ENCODE assay signal across 11 cellular contexts in the genomic region with DNA sequence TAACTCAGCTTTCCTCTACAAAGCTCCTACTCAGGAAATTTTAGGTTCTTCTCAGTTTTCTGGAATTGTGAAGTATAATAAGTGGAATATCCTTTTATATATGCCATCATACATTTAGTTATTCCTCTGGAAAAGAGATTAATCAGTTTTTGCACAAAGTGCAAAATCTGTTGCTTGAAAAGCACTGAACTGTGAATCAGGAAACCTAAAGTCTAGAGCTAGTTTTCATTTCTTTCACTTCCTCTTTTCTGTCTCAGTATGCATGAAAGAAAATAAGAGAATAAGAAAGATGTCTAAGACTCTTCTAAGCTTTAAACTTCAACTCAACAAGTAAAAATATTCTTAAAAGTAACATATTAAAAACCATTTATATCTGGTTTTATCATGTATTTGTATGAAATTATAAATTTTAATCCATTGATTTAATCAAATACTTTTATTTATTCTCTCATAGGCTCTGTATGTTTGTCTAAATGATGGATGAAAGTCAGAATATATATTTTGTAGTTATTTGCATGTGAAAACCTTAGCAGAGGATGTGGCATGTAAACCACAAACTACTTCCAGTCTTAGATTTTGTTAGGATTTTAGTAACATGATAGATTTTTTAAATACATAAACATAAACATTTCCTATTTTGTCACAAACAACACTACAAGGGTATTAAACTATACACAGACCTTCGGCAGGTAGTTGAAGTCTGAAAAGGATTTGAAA.
DNase-seq lines count a peak whose midpoint lies in the region; ATAC-seq, FAIRE-seq and TF ChIP-seq lines count a peak whose summit lies in the region.
"Had no signal": no experiment of that assay in that cellular context is flagged by ENCODE, and none has a peak within 500 bp of the region (broad histone marks: within the 10 kb centered on the region; RNA-seq: fewer than 3 reads in every experiment).

No MANE protein-coding gene starts in this region.

- H3K36me3 ChIP-seq in KMS-11 (ENCODE audit: insufficient read depth) (no peaks in the 10 kb centered on the region), BE2C (no peaks in the 10 kb centered on the region)

- H3K9me3 ChIP-seq in BE2C: no peaks in the 10 kb centered on the region

- FAIRE-seq in A204.1 (lab: Jason Lieb, UNC): peak; percentile 35
- FAIRE-seq: K562 had no signal

- ATAC-seq in GM19328 (IDR thresholded peaks at IDR 0.05; ENCODE audit: unreplicated experiment): peak; percentile 89
- peak; percentile 92 for ATAC-seq in HG02870 (IDR thresholded peaks at IDR 0.05; ENCODE audit: unreplicated experiment)
- ATAC-seq: K562 had no signal

- H3K4me3 ChIP-seq in KMS-11 (IDR thresholded peaks at IDR 0.05; ENCODE audit: insufficient read depth, low read depth, low read length) (no peak overlapping the region), BE2C (ENCODE audit: low read depth, low read length) (no peak overlapping the region)
- H3K4me3 ChIP-seq: K562, lung had no signal

- no peaks in the 10 kb centered on the region for H4K20me1 ChIP-seq in KMS-11 (ENCODE audit: insufficient read depth)

- no peak overlapping the region for H3K9ac ChIP-seq in KMS-11

- H3K4me1 ChIP-seq in KMS-11 (ENCODE audit: low read depth, poor library complexity, severe bottlenecking) (peaks cover 43% of the 10 kb centered on the region), BE2C (no peaks in the 10 kb centered on the region)

- DNase-seq in HPDE6-E6E7 (ENCODE audit: extremely low spot score) (no peak), NCI-H1436 treated with DMSO at 0.1 percent for 48 hours (lab: John Stamatoyannopoulos, UW) (no peak), BE2C (no peak), A172 (ENCODE audit: low spot score) (no peak)
- DNase-seq: retina had no signal

- H3K27me3 ChIP-seq in KMS-11 (ENCODE audit: insufficient read depth, low read depth): no peaks in the 10 kb centered on the region
- no peaks in the 10 kb centered on the region for H3K27me3 ChIP-seq in BE2C

- H3K27ac ChIP-seq in KMS-11: peak overlapping the region; percentile 25; the same call in 1 of the 2 replicates

- TF ChIP-seq CTCF in KMS-11 (conservative IDR thresholded peaks at IDR 0.05; ENCODE audit: low read depth, low read length) (no peak), BE2C (IDR thresholded peaks at IDR 0.05; ENCODE audit: low read depth, low read length) (no peak)

- H3K79me2 ChIP-seq in KMS-11 (ENCODE audit: insufficient read depth, low read depth): no peaks in the 10 kb centered on the region

- H2AFZ ChIP-seq in KMS-11 (ENCODE audit: low read depth): no peak overlapping the region

- H3K4me2 ChIP-seq in KMS-11: peak overlapping the region; percentile 41; the same call in 1 of the 2 replicates
